In the genomic region with DNA sequence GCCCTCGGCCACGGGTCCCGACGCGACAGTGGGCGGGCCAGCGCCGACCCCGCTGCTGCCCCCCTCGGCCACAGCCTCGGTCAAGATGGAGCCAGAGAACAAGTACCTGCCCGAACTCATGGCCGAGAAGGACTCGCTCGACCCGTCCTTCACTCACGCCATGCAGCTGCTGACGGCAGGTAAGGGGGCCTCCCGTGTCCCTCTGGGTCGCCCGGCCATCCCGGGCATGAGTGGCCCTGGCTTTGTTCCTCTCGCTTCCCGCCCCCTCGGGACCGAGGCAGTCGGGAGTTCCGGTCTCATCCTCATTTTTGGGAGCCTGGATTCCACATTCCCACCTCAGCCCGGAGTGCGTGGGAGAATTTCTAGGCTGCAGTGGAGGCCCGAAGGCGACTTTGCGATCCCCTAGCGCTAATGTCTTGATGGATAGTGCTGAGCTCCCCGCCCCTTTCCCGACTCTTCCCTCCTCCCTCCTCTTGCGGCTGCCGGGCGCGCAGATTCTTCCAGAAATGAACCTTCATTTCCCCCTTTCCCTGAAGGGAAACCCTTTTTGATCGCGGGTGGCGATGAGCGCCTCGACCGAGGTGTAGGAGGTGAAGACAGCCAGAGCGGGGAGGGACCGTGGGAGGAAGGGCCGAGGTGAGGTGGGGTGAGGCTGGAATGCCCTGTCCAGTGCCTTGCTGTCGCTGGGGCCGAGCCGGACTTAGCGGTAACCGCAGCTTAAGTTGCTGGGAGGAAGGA, we compare ENCODE assay signal across 8 cellular contexts. TPM values are rescaled to one million over a fixed set of nuclear protein-coding genes. Genes with fewer than 3 reads are reported as not detected.
A peak's percentile ranks its signal among the peaks of the same experiment; 100 is the strongest.
DNase-seq lines count a peak whose midpoint lies in the region; ATAC-seq and TF ChIP-seq lines count a peak whose summit lies in the region.

No MANE protein-coding gene starts in this region.

- BruUV-seq in Caco-2 (replicated peaks; lab: Mats Ljungman, UMichigan) (no TSS peak), mammary epithelial cell (replicated peaks; lab: Mats Ljungman, UMichigan) (TSS peak; percentile 32)

- 3% methylated on average over 17 of the region's 54 CpGs for WGBS in mammary epithelial cell (ENCODE audit: low coverage, missing lambda C conversion rate)

- dilution Hi-C loops in mammary epithelial cell (cut with HindIII; ENCODE audit: low sequenced_read_pairs): no loop called here

- no peaks in the 10 kb centered on the region for H3K27me3 Mint-ChIP-seq in Caco-2 (ENCODE audit: insufficient read depth, unreplicated experiment)
- peaks cover 17 to 19% (median 17%) of the 10 kb centered on the region in 3 donors for H3K27me3 Mint-ChIP-seq in immature natural killer cell (ENCODE audit: low read depth in 3 of 3)

- peak; percentile 31 to 36 for DNase-seq in Caco-2
- peak; percentile 41 for DNase-seq in HS-27A (ENCODE audit: low read depth)
- peak; percentile 13 for DNase-seq in T-helper 9 cell
- DNase-seq in mammary epithelial cell: peak; percentile 48
- DNase-seq in immature natural killer cell: peak; percentile 17 to 19 (median 18)
- DNase-seq in mesenteric fat pad (ENCODE audit: low spot score): no peak

- H3K4me3 Mint-ChIP-seq in Caco-2 (ENCODE audit: unreplicated experiment) (peak overlapping the region; percentile 96), immature natural killer cell (peak overlapping the region; percentile 84 to 97 (median 96))

- H3K27ac Mint-ChIP-seq in Caco-2 (ENCODE audit: unreplicated experiment): peak overlapping the region; percentile 87
- peak overlapping the region; percentile 82 to 96 (median 94) for H3K27ac Mint-ChIP-seq in immature natural killer cell

- no peaks in the 10 kb centered on the region for H3K9me3 ChIP-seq in Caco-2
- no peaks in the 10 kb centered on the region for H3K9me3 ChIP-seq in mammary epithelial cell (replicated peaks; ENCODE audit: insufficient read depth, low read length)

- H2AFZ ChIP-seq in mammary epithelial cell (ENCODE audit: low read depth, low read length): peak overlapping the region; percentile 95

- H3K4me3 ChIP-seq in Caco-2 (ENCODE audit: low read depth, low read length): peak overlapping the region; percentile 91
- H3K4me3 ChIP-seq in mammary epithelial cell (replicated peaks in 1 of 3; ENCODE audit: insufficient read depth in 1 of 3, low read depth in 2 of 3, low read length in 3 of 3): peak overlapping the region; percentile 74 to 96 (median 84)
- peak overlapping the region; percentile 73 to 98 (median 90) for H3K4me3 ChIP-seq in skin epidermis

- H3K9ac ChIP-seq in mammary epithelial cell (ENCODE audit: insufficient read depth, low read length): peak overlapping the region; percentile 94

- H3K4me2 ChIP-seq in mammary epithelial cell (ENCODE audit: insufficient read depth, low read depth, low read length): peak overlapping the region; percentile 75

- H3K27me3 ChIP-seq in Caco-2 (replicated peaks; ENCODE audit: control insufficient read depth, insufficient read depth, low read length) (no peaks in the 10 kb centered on the region), mammary epithelial cell (ENCODE audit: insufficient read depth, low read length) (no peaks in the 10 kb centered on the region)

- H4K20me1 ChIP-seq in mammary epithelial cell (ENCODE audit: insufficient read depth, low read length): peaks cover 10% of the 10 kb centered on the region

- ATAC-seq in GM19463 (IDR thresholded peaks at IDR 0.05; ENCODE audit: unreplicated experiment): peak; percentile 19

- H3K79me2 ChIP-seq in mammary epithelial cell (ENCODE audit: insufficient read depth, low read length): peaks cover 55% of the 10 kb centered on the region

- TF ChIP-seq CTCF in Caco-2 (IDR thresholded peaks at IDR 0.05; ENCODE audit: insufficient read depth in 1 of 2, low read depth in 1 of 2, low read length in 1 of 2, severe bottlenecking in 1 of 2, unreplicated experiment in 1 of 2) (no peak), mammary epithelial cell (conservative IDR thresholded peaks at IDR 0.05 in 1 of 2, IDR thresholded peaks at IDR 0.05 in 1 of 2; ENCODE audit: extremely low read depth in 1 of 2, insufficient read depth in 1 of 2, low read depth in 1 of 2, low read length in 2 of 2) (no peak)

- H3K36me3 ChIP-seq in Caco-2 (ENCODE audit: control insufficient read depth, insufficient read depth, low read length) (peaks cover 1% of the 10 kb centered on the region; the same call in 1 of the 2 replicates), mammary epithelial cell (ENCODE audit: insufficient read depth, low read length) (no peaks in the 10 kb centered on the region)

- H3K4me1 Mint-ChIP-seq in Caco-2 (ENCODE audit: low read depth, unreplicated experiment): peaks cover 14% of the 10 kb centered on the region
- H3K4me1 Mint-ChIP-seq in immature natural killer cell: peaks cover 33 to 50% of the 10 kb centered on the region in 2 donors

- in situ Hi-C loops in mammary epithelial cell (cut with MboI; ENCODE audit: low sequenced_read_pairs in 2 of 2): no loop called here

- H3K27ac ChIP-seq in mammary epithelial cell (ENCODE audit: insufficient read depth, low read depth, low read length) (peak overlapping the region; percentile 87), skin epidermis (peak overlapping the region; percentile 94 to 100 (median 98))

- intact Hi-C loops in Caco-2 (cut with micrococcal nuclease; ENCODE audit: unreplicated experiment) (no loop called here), mammary epithelial cell (cut with micrococcal nuclease) (loop anchor here (5.0 kb wide), 1 partner anchor 77 kb away; the partner anchor contains the start of gene PTP4A2)

- H3K9me3 Mint-ChIP-seq in Caco-2 (ENCODE audit: unreplicated experiment): no peaks in the 10 kb centered on the region
- H3K9me3 Mint-ChIP-seq in immature natural killer cell: no peaks in the 10 kb centered on the region

- CTCF ChIA-PET in Caco-2 (lab: Charles Lee): no interaction called here
- CTCF ChIA-PET in mammary epithelial cell (lab: Charles Lee; ENCODE audit: low non-redundant PET): interaction anchor here (0.6 kb wide), 1 partner anchor 11 kb away, joined by 4 read pairs; no protein-coding TSS in a partner anchor

- H3K36me3 Mint-ChIP-seq in Caco-2 (ENCODE audit: insufficient read depth, unreplicated experiment): peaks cover 39% of the 10 kb centered on the region
- no peaks in the 10 kb centered on the region for H3K36me3 Mint-ChIP-seq in immature natural killer cell

- POLR2A ChIA-PET in Caco-2 (lab: Charles Lee): interaction anchor here (1.3 kb wide), 1 partner anchor 9 kb away, joined by 4 read pairs; no protein-coding TSS in a partner anchor

- H3K4me1 ChIP-seq in Caco-2: no peaks in the 10 kb centered on the region
- H3K4me1 ChIP-seq in mammary epithelial cell (ENCODE audit: insufficient read depth, low read length): peaks cover 17% of the 10 kb centered on the region

RNA-seq across cellular contexts. Expression of gene KHDRBS1, which starts 0.7 kb away (rescaled TPM):
- total RNA-seq in Caco-2 (2022) (131 and 137 TPM in 2 replicates), mammary epithelial cell (100 to 1,000 TPM in 1 of 2 donors, 10 to 100 TPM in 1; 39.8 to 109 TPM), mesenteric fat pad (80.1 TPM)
- polyA plus RNA-seq in mammary epithelial cell (46.6 TPM), immature natural killer cell (100 to 1,000 TPM in 1 of 3 donors, 10 to 100 TPM in 2; 74.0 to 121 (median 86.1) TPM)
- 103 TPM for polyA minus RNA-seq in mammary epithelial cell

RNA-seq across cellular contexts. Expression of gene TMEM39B, which starts 58.4 kb away (rescaled TPM):
- total RNA-seq in Caco-2 (2022) (9.8 and 12.1 TPM in 2 replicates), mammary epithelial cell (10 to 100 TPM in 1 of 2 donors, 1 to 10 TPM in 1; 3.7 to 15.5 TPM), mesenteric fat pad (15.6 TPM)
- polyA plus RNA-seq in mammary epithelial cell (15.8 TPM), immature natural killer cell (1 to 10 TPM in 2 of 3 donors, under 1 TPM in 1; 0.94 to 2.3 (median 2.0) TPM)
- polyA minus RNA-seq in mammary epithelial cell: 11.7 TPM
